ENCODE assay signal across 16 cellular contexts in the genomic region with DNA sequence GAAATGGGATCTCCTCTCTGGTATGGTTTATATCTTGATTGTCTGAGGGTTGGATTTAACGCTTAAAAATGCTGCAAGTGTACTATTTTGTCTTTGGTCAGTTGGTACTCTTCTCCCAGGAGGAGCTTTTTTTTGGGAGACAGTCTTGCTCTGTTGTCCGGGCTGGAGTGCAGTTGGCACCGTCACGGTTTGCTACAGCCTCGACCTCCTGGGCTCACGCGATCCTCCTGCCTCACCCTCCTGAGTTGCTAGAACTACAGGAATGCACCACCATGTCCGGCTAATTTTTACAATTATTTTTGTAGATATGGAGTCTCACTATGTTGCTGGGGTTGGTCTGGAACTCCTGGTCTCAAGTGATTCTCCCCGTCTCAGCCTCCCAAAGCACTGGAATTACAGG.
DNase-seq lines count a peak whose midpoint lies in the region; ATAC-seq, FAIRE-seq and TF ChIP-seq lines count a peak whose summit lies in the region.
"Had no signal": no experiment of that assay in that cellular context is flagged by ENCODE, and none has a peak within 500 bp of the region (broad histone marks: within the 10 kb centered on the region; RNA-seq: fewer than 3 reads in every experiment).

No MANE protein-coding gene starts in this region.

- H3K4me1 ChIP-seq in SK-N-SH (ENCODE audit: control insufficient read depth in 1 of 2, insufficient read depth in 2 of 2, low read depth in 1 of 2, low read length in 1 of 2) (peaks cover 20 to 63% of the 10 kb centered on the region in 2 experiments), endothelial cell of umbilical vein (ENCODE audit: control insufficient read depth, extremely low read depth, insufficient read depth, low read length) (peaks cover 67% of the 10 kb centered on the region), upper lobe of right lung (peaks cover 58% of the 10 kb centered on the region), HAP-1 (peaks cover 32% of the 10 kb centered on the region)
- H3K4me1 ChIP-seq in CD8-positive, alpha-beta memory T cell (ENCODE audit: insufficient read depth, low read length): peaks cover 23% of the 10 kb centered on the region

- peak; percentile 18 for FAIRE-seq in endothelial cell of umbilical vein (lab: Jason Lieb, UNC)

- POLR2A ChIA-PET in SK-N-SH (lab: Yijun Ruan, JAX) (no interaction called here), endothelial cell of umbilical vein (lab: Charles Lee) (no interaction called here)
- POLR2A ChIA-PET in CD8-positive, alpha-beta memory T cell (lab: Charles Lee): no interaction called here

- H4K20me1 ChIP-seq in SK-N-SH (ENCODE audit: insufficient read depth) (no peaks in the 10 kb centered on the region; the same call in 1 of the 2 replicates), endothelial cell of umbilical vein (replicated peaks; ENCODE audit: control insufficient read depth, extremely low read depth, insufficient read depth, low read length) (peaks cover 2% of the 10 kb centered on the region)

- H3K9me3 Mint-ChIP-seq in natural killer cell treated with Interleukin-12 subunit alpha and Interleukin-12 subunit beta and Interleukin-15 and Interleukin-18, amount 100 ng/mL, for 72 hours: no peaks in the 10 kb centered on the region
- no peaks in the 10 kb centered on the region for H3K9me3 Mint-ChIP-seq in CD8-positive, alpha-beta memory T cell
- H3K9me3 Mint-ChIP-seq: stimulated activated naive CD8-positive, alpha-beta T cell treated with anti-CD3 and anti-CD28 coated beads, Interleukin-15, Interleukin-2, amounts not matched to agents 100 ng/mL and 50 ng/mL, for 24 hours had no signal

- TF ChIP-seq EP300 in SK-N-SH (IDR thresholded peaks at IDR 0.05; ENCODE audit: borderline replicate concordance in 1 of 2, low read depth in 1 of 2, low read length in 1 of 2): no peak

- H3K4me1 Mint-ChIP-seq in natural killer cell treated with Interleukin-12 subunit alpha and Interleukin-12 subunit beta and Interleukin-15 and Interleukin-18, amount 100 ng/mL, for 72 hours (ENCODE audit: low read depth in 2 of 2): peaks cover 77 to 83% of the 10 kb centered on the region in 2 donors
- peaks cover 50 to 61% (median 52%) of the 10 kb centered on the region in 3 donors for H3K4me1 Mint-ChIP-seq in CD8-positive, alpha-beta memory T cell

- peaks cover 7 to 26% of the 10 kb centered on the region in 2 experiments for H3K36me3 ChIP-seq in SK-N-SH (replicated peaks in 1 of 2; ENCODE audit: control insufficient read depth in 1 of 2, insufficient read depth in 2 of 2, low read length in 1 of 2)
- peaks cover 9 to 11% of the 10 kb centered on the region in 2 experiments for H3K36me3 ChIP-seq in endothelial cell of umbilical vein (ENCODE audit: control insufficient read depth in 2 of 2, extremely low read depth in 1 of 2, insufficient read depth in 2 of 2, low read length in 2 of 2)
- no peaks in the 10 kb centered on the region for H3K36me3 ChIP-seq in upper lobe of right lung
- H3K36me3 ChIP-seq in HAP-1 (replicated peaks): no peaks in the 10 kb centered on the region; the same call in 1 of the 2 replicates
- H3K36me3 ChIP-seq in CD8-positive, alpha-beta memory T cell (ENCODE audit: insufficient read depth, low read length): no peaks in the 10 kb centered on the region
- H3K36me3 ChIP-seq: cardiac muscle cell, prostate gland had no signal

- H3K27ac ChIP-seq in SK-N-SH (ENCODE audit: low read depth in 2 of 2, low read length in 1 of 2) (peak overlapping the region; percentile 93 to 99), endothelial cell of umbilical vein (ENCODE audit: insufficient read depth, low read depth, low read length) (peak overlapping the region; percentile 70), upper lobe of right lung (peak overlapping the region; percentile 56)
- no peak overlapping the region for H3K27ac ChIP-seq in CD8-positive, alpha-beta memory T cell (ENCODE audit: low read depth, low read length)
- H3K27ac ChIP-seq: 22Rv1 had no signal

- dilution Hi-C loops in endothelial cell of umbilical vein (cut with MboI; ENCODE audit: extremely low pct_ligation_motif_present, low sequenced_read_pairs): no loop called here

- H3K9me1 ChIP-seq in endothelial cell of umbilical vein (replicated peaks; ENCODE audit: control insufficient read depth, extremely low read depth, insufficient read depth, low read length): no peaks in the 10 kb centered on the region

- H3K9me2 ChIP-seq in SK-N-SH: no peaks in the 10 kb centered on the region

- no peak overlapping the region for H2AFZ ChIP-seq in SK-N-SH (ENCODE audit: low read depth)
- no peak overlapping the region for H2AFZ ChIP-seq in endothelial cell of umbilical vein (ENCODE audit: low read depth, low read length)

- peaks cover 22% of the 10 kb centered on the region for H3K36me3 Mint-ChIP-seq in natural killer cell treated with Interleukin-12 subunit alpha and Interleukin-12 subunit beta and Interleukin-15 and Interleukin-18, amount 100 ng/mL, for 72 hours
- H3K36me3 Mint-ChIP-seq in CD8-positive, alpha-beta memory T cell: peaks cover 9 to 13% (median 9%) of the 10 kb centered on the region in 3 donors

- H3K27ac Mint-ChIP-seq in natural killer cell treated with Interleukin-12 subunit alpha and Interleukin-12 subunit beta and Interleukin-15 and Interleukin-18, amount 100 ng/mL, for 72 hours: peak overlapping the region; percentile 98 to 99
- peak overlapping the region in 1 of 8 donors; percentile 32 for H3K27ac Mint-ChIP-seq in CD8-positive, alpha-beta memory T cell
- H3K27ac Mint-ChIP-seq: activated CD8-positive, alpha-beta T cell treated with anti-CD3 and anti-CD28 coated beads, Interleukin-2, amount 10 ng/mL, durations not matched to agents 7 days and 5 days; IgD-negative memory B cell had no signal

- H3K9me3 ChIP-seq in SK-N-SH (no peaks in the 10 kb centered on the region), endothelial cell of umbilical vein (replicated peaks; ENCODE audit: control insufficient read depth, insufficient read depth, low read length) (no peaks in the 10 kb centered on the region), upper lobe of right lung (no peaks in the 10 kb centered on the region), HAP-1 (no peaks in the 10 kb centered on the region)
- H3K9me3 ChIP-seq in CD8-positive, alpha-beta memory T cell (ENCODE audit: low read length): no peaks in the 10 kb centered on the region
- H3K9me3 ChIP-seq: prostate gland had no signal

- no TSS peak for BruUV-seq in endothelial cell of umbilical vein (replicated peaks; lab: Mats Ljungman, UMichigan)

- H3K27me3 ChIP-seq in SK-N-SH (ENCODE audit: insufficient read depth) (no peaks in the 10 kb centered on the region), endothelial cell of umbilical vein (ENCODE audit: control insufficient read depth in 2 of 2, insufficient read depth in 2 of 2, low read length in 2 of 2) (no peaks in the 10 kb centered on the region), upper lobe of right lung (no peaks in the 10 kb centered on the region), HAP-1 (ENCODE audit: low read depth) (no peaks in the 10 kb centered on the region)
- no peaks in the 10 kb centered on the region for H3K27me3 ChIP-seq in CD8-positive, alpha-beta memory T cell (ENCODE audit: insufficient read depth, low read length, poor library complexity, severe bottlenecking)
- H3K27me3 ChIP-seq: cardiac muscle cell had no signal

- CTCF ChIA-PET in SK-N-SH (lab: Yijun Ruan, JAX): interaction anchor here (1.1 to 2.1 kb wide), 2 partner anchors 10 to 213 kb away, joined by 3 to 6 read pairs; no protein-coding TSS in a partner anchor
- CTCF ChIA-PET in endothelial cell of umbilical vein (lab: Charles Lee): interaction anchor here (0.8 to 1.4 kb wide), 5 partner anchors 13 to 82 kb away, joined by 3 to 5 read pairs (median 3); no protein-coding TSS in a partner anchor
- CTCF ChIA-PET in CD8-positive, alpha-beta memory T cell (lab: Charles Lee): interaction anchor here (0.5 to 1.0 kb wide), 2 partner anchors 22 to 24 kb away, joined by 3 read pairs; no protein-coding TSS in a partner anchor

- TF ChIP-seq POLR2A in endothelial cell of umbilical vein (IDR thresholded peaks at IDR 0.05; ENCODE audit: low read depth, low read length): no peak

- H3F3A ChIP-seq in SK-N-SH (replicated peaks; ENCODE audit: insufficient read depth): peaks cover 37% of the 10 kb centered on the region

- intact Hi-C loops in endothelial cell of umbilical vein (cut with micrococcal nuclease): no loop called here
- intact Hi-C loops in upper lobe of right lung (cut with DNase I): no loop called here

- 89% methylated on average over 9 of the region's 9 CpGs for WGBS in SK-N-SH (ENCODE audit: low lambda C conversion rate)

- H3K9ac ChIP-seq in SK-N-SH (peak overlapping the region; percentile 57; the same call in 1 of the 2 replicates), endothelial cell of umbilical vein (replicated peaks; ENCODE audit: extremely low read depth, insufficient read depth, low read length) (no peak overlapping the region)

- H3K4me3 ChIP-seq in SK-N-SH (ENCODE audit: low read depth in 2 of 2, low read length in 1 of 2) (no peak overlapping the region), endothelial cell of umbilical vein (replicated peaks in 1 of 3; ENCODE audit: insufficient read depth in 1 of 3, low read depth in 1 of 3, low read length in 3 of 3) (no peak overlapping the region), upper lobe of right lung (no peak overlapping the region), HAP-1 (no peak overlapping the region)
- H3K4me3 ChIP-seq in CD8-positive, alpha-beta memory T cell (ENCODE audit: low read length): no peak overlapping the region
- H3K4me3 ChIP-seq: cardiac muscle cell, prostate gland had no signal

- H3K4me2 ChIP-seq in SK-N-SH (peak overlapping the region; percentile 60), endothelial cell of umbilical vein (ENCODE audit: insufficient read depth, low read length) (peak overlapping the region; percentile 73)

- TF ChIP-seq CTCF in SK-N-SH (IDR thresholded peaks at IDR 0.05) (no peak), endothelial cell of umbilical vein (IDR thresholded peaks at IDR 0.05; ENCODE audit: extremely low read depth in 1 of 2, insufficient read depth in 1 of 2, low read depth in 1 of 2, low read length in 2 of 2) (no peak), upper lobe of right lung (IDR thresholded peaks at IDR 0.05) (no peak)

- in situ Hi-C loops in HAP-1 (cut with MboI; ENCODE audit: low sequenced_read_pairs): no loop called here

- H3K79me2 ChIP-seq in SK-N-SH (ENCODE audit: insufficient read depth): peaks cover 90% of the 10 kb centered on the region
- peaks cover 84% of the 10 kb centered on the region for H3K79me2 ChIP-seq in endothelial cell of umbilical vein (ENCODE audit: control insufficient read depth, insufficient read depth, low read length)

- no peak for TF ChIP-seq RAD21 in SK-N-SH (IDR thresholded peaks at IDR 0.05; ENCODE audit: low read length)

- peak overlapping the region; percentile 73 for H3K4me3 Mint-ChIP-seq in natural killer cell treated with Interleukin-12 subunit alpha and Interleukin-12 subunit beta and Interleukin-15 and Interleukin-18, amount 100 ng/mL, for 72 hours
- no peak overlapping the region for H3K4me3 Mint-ChIP-seq in CD8-positive, alpha-beta memory T cell
- H3K4me3 Mint-ChIP-seq: activated CD8-positive, alpha-beta T cell treated with anti-CD3 and anti-CD28 coated beads, Interleukin-2, amount 10 ng/mL, durations not matched to agents 7 days and 5 days; IgD-negative memory B cell; stimulated activated naive CD8-positive, alpha-beta T cell treated with anti-CD3 and anti-CD28 coated beads, Interleukin-15, Interleukin-2, amounts not matched to agents 100 ng/mL and 50 ng/mL, for 24 hours had no signal

- H3K27me3 Mint-ChIP-seq in natural killer cell treated with Interleukin-12 subunit alpha and Interleukin-12 subunit beta and Interleukin-15 and Interleukin-18, amount 100 ng/mL, for 72 hours: no peaks in the 10 kb centered on the region
- peaks cover 0 to 2% of the 10 kb centered on the region in 2 donors for H3K27me3 Mint-ChIP-seq in CD8-positive, alpha-beta memory T cell
- H3K27me3 Mint-ChIP-seq: stimulated activated naive CD8-positive, alpha-beta T cell treated with anti-CD3 and anti-CD28 coated beads, Interleukin-15, Interleukin-2, amounts not matched to agents 100 ng/mL and 50 ng/mL, for 24 hours had no signal

- ATAC-seq in SK-N-SH treated with all-trans-retinoic acid at 6 μM for 48 hours (no peak), upper lobe of right lung (no peak)
- ATAC-seq in natural killer cell treated with Interleukin-12 subunit alpha and Interleukin-12 subunit beta and Interleukin-15 and Interleukin-18, amount 100 ng/mL, for 72 hours: no peak
- ATAC-seq: activated CD8-positive, alpha-beta T cell treated with anti-CD3 and anti-CD28 coated beads, Interleukin-2, amount 10 ng/mL, durations not matched to agents 7 days and 5 days had no signal

- DNase-seq in SK-N-SH: no peak
- no peak for DNase-seq in endothelial cell of umbilical vein (ENCODE audit: low read depth, low spot score)
- DNase-seq in natural killer cell treated with Interleukin-12 subunit alpha and Interleukin-12 subunit beta and Interleukin-15 and Interleukin-18, amount 100 ng/mL, for 72 hours (ENCODE audit: low spot score): no peak
- no peak for DNase-seq in upper lobe of right lung
- no peak for DNase-seq in HAP-1 (ENCODE audit: low spot score in 2 of 2)
- DNase-seq in foreskin melanocyte: no peak
- DNase-seq in CD8-positive, alpha-beta memory T cell: no peak
- DNase-seq: activated CD8-positive, alpha-beta T cell treated with anti-CD3 and anti-CD28 coated beads, Interleukin-2, amount 10 ng/mL, durations not matched to agents 7 days and 5 days; activated gamma-delta T cell; NCI-H1436 treated with DMSO at 0.1 percent for 48 hours had no signal
